Comparison of ENCODE assay signal across 16 cellular contexts in the genomic region with DNA sequence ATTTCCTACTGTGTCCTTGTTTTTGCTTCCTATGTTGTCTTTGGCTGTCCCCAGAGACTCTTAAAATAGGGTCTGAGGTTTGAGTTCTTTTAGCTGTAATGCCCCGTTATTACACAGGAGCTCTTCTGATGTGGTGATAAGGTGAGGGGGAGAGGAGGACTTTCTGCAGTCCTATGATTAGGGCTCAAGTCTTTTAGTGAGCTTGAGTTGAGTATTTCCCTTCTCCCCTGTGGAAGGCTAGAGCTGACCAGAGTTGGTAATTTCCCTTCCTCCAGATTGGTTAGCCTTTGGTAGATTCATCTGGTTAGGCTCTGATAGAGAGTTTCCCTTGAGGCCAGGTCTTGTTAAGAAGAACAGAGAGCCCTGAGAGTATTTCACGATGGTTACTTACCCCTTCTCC. TPM values are rescaled to one million over a fixed set of nuclear protein-coding genes. Genes with fewer than 3 reads are reported as not detected.
A peak's percentile ranks its signal among the peaks of the same experiment; 100 is the strongest.
DNase-seq lines count a peak whose midpoint lies in the region; ATAC-seq and TF ChIP-seq lines count a peak whose summit lies in the region.
"Had no signal": no experiment of that assay in that cellular context is flagged by ENCODE, and none has a peak within 500 bp of the region (broad histone marks: within the 10 kb centered on the region; RNA-seq: fewer than 3 reads in every experiment).

No MANE protein-coding gene starts in this region.

- no peak overlapping the region for H3K4me3 Mint-ChIP-seq in WTC11
- no peak overlapping the region for H3K4me3 Mint-ChIP-seq in glutamatergic neuron (ENCODE audit: unreplicated experiment)
- H3K4me3 Mint-ChIP-seq: activated CD8-positive, alpha-beta memory T cell treated with anti-CD3 and anti-CD28 coated beads, Interleukin-2, amount 10 ng/mL, durations not matched to agents 7 days and 5 days; endodermal cell; T-helper 2 cell treated with Interferon-gamma antibody and Interleukin-4, amounts not matched to agents 5 μg/mL and 100 μg/mL, for 36 hours had no signal

- H4K20me1 ChIP-seq in DOHH2 (ENCODE audit: control insufficient read depth, insufficient read depth, low read depth, low read length), result no peaks in the 10 kb centered on the region

- H3K4me3 ChIP-seq in ACC112 (ENCODE audit: low read depth, low read length) (0 out of 2 replicates have a peak overlapping the region, but pooled peaks have one; percentile 23), DOHH2 (ENCODE audit: low read length) (no peak overlapping the region)
- H3K4me3 ChIP-seq: Peyer's patch had no signal

- H3K4me1 ChIP-seq in ACC112 (ENCODE audit: control insufficient read depth, insufficient read depth, low read length, unreplicated experiment) (peaks cover 22% of the 10 kb centered on the region), DOHH2 (ENCODE audit: control insufficient read depth, low read length) (peaks cover 24% of the 10 kb centered on the region)

- TF ChIP-seq CTCF in DOHH2 (IDR thresholded peaks at IDR 0.05; ENCODE audit: low read depth, low read length, poor library complexity, severe bottlenecking), result no peak
- TF ChIP-seq CTCF in WTC11 (IDR thresholded peaks at IDR 0.05), result no peak
- TF ChIP-seq CTCF in glutamatergic neuron (IDR thresholded peaks at IDR 0.05; ENCODE audit: partially characterized antibody, unreplicated experiment), result no peak

- no peak for DNase-seq in WTC11 (ENCODE audit: low spot score)
- no peak for DNase-seq in glutamatergic neuron
- no peak for DNase-seq in AG08395 (ENCODE audit: low spot score)
- DNase-seq in activated CD8-positive, alpha-beta memory T cell treated with anti-CD3 and anti-CD28 coated beads, Interleukin-2, amount 50 U/mL, for 4 hours, result no peak
- DNase-seq in UCSD-AML1 (lab: John Stamatoyannopoulos, UW; ENCODE audit: unreplicated experiment), result no peak
- DNase-seq: activated CD8-positive, alpha-beta memory T cell treated with anti-CD3 and anti-CD28 coated beads, Interleukin-2, amount 10 ng/mL, durations not matched to agents 7 days and 5 days; endodermal cell; GF-D8; kidney glomerular epithelial cell; NCI-H1048; NCI-H446 treated with DMSO at 0.1 percent for 48 hours; Peyer's patch had no signal

- H3K27ac Mint-ChIP-seq in WTC11 (peak overlapping the region; percentile 11; the same call in 1 of the 2 replicates), glutamatergic neuron (ENCODE audit: unreplicated experiment) (peak overlapping the region; percentile 36)
- H3K27ac Mint-ChIP-seq: T-helper 2 cell treated with Interferon-gamma antibody and Interleukin-4, amounts not matched to agents 5 μg/mL and 100 μg/mL, for 36 hours had no signal

- ATAC-seq in WTC11 (no peak), HG03520 (IDR thresholded peaks at IDR 0.05; ENCODE audit: unreplicated experiment) (no peak)
- ATAC-seq: activated CD8-positive, alpha-beta memory T cell treated with anti-CD3 and anti-CD28 coated beads, Interleukin-2, amount 10 ng/mL, durations not matched to agents 7 days and 5 days had no signal

- CTCF ChIA-PET in WTC11 (lab: Charles Lee), result interaction anchor here (0.9 to 1.7 kb wide), 4 partner anchors 12 to 214 kb away, joined by 3 to 6 read pairs (median 4); no protein-coding TSS in a partner anchor

- H3K36me3 ChIP-seq in ACC112 (ENCODE audit: insufficient read depth, low read length) (0 out of 2 replicates have a peak, but pooled peaks cover 3% of the 10 kb centered on the region), DOHH2 (ENCODE audit: control insufficient read depth, low read length) (peaks cover 6% of the 10 kb centered on the region)
- H3K36me3 ChIP-seq: Peyer's patch had no signal

- H3K27me3 ChIP-seq in ACC112 (ENCODE audit: insufficient read depth, low read length) (no peaks in the 10 kb centered on the region), DOHH2 (ENCODE audit: control insufficient read depth, low read length) (no peaks in the 10 kb centered on the region)
- H3K27me3 ChIP-seq: Peyer's patch had no signal

- no peaks in the 10 kb centered on the region for H3F3A ChIP-seq in DOHH2 (ENCODE audit: control insufficient read depth, insufficient read depth)

- H3K36me3 Mint-ChIP-seq in WTC11 (peaks cover 6% of the 10 kb centered on the region; the same call in 1 of the 2 replicates), glutamatergic neuron (ENCODE audit: unreplicated experiment) (peaks cover 10% of the 10 kb centered on the region)

- H3K9me3 Mint-ChIP-seq in WTC11, result peaks cover 26% of the 10 kb centered on the region
- peaks cover 12% of the 10 kb centered on the region for H3K9me3 Mint-ChIP-seq in glutamatergic neuron (ENCODE audit: unreplicated experiment)
- H3K9me3 Mint-ChIP-seq: endodermal cell had no signal

- peaks cover 24% of the 10 kb centered on the region for H3K79me2 ChIP-seq in ACC112 (ENCODE audit: control insufficient read depth, insufficient read depth, low read length, unreplicated experiment)
- H3K79me2 ChIP-seq in DOHH2 (ENCODE audit: control insufficient read depth, low read length), result peaks cover 7% of the 10 kb centered on the region

- peak overlapping the region; percentile 20 for H3K4me2 ChIP-seq in DOHH2 (ENCODE audit: low read length)

- no peaks in the 10 kb centered on the region for H3K9me2 ChIP-seq in DOHH2 (replicated peaks; ENCODE audit: control insufficient read depth, low read length)

- H3K4me1 Mint-ChIP-seq in WTC11, result peaks cover 21% of the 10 kb centered on the region
- peaks cover 6% of the 10 kb centered on the region for H3K4me1 Mint-ChIP-seq in glutamatergic neuron (ENCODE audit: low read depth, unreplicated experiment)

- H3K27me3 Mint-ChIP-seq in WTC11 (ENCODE audit: low read depth), result no peaks in the 10 kb centered on the region
- H3K27me3 Mint-ChIP-seq in glutamatergic neuron (ENCODE audit: unreplicated experiment), result peaks cover 5% of the 10 kb centered on the region
- H3K27me3 Mint-ChIP-seq: activated CD8-positive, alpha-beta memory T cell treated with anti-CD3 and anti-CD28 coated beads, Interleukin-2, amount 10 ng/mL, durations not matched to agents 7 days and 5 days had no signal

- POLR2A ChIA-PET in WTC11 (lab: Charles Lee), result interaction anchor here (1.1 kb wide), 1 partner anchor 189 kb away, joined by 3 read pairs; no protein-coding TSS in a partner anchor

- peak overlapping the region; percentile 95 for H2AFZ ChIP-seq in ACC112 (ENCODE audit: low read length, unreplicated experiment)

- no peaks in the 10 kb centered on the region for H3K9me3 ChIP-seq in DOHH2 (ENCODE audit: control insufficient read depth, insufficient read depth, low read length)
- H3K9me3 ChIP-seq: Peyer's patch had no signal

- H3K27ac ChIP-seq in ACC112 (ENCODE audit: low read depth, low read length) (peak overlapping the region; percentile 31), DOHH2 (ENCODE audit: low read depth, low read length) (no peak overlapping the region)
- H3K27ac ChIP-seq: Peyer's patch had no signal

TF ChIP-seq in WTC11, 78 proteins besides CTCF, POLR2A, EP300 and RAD21 (continues in another document):
- TF ChIP-seq, protein P1, sequence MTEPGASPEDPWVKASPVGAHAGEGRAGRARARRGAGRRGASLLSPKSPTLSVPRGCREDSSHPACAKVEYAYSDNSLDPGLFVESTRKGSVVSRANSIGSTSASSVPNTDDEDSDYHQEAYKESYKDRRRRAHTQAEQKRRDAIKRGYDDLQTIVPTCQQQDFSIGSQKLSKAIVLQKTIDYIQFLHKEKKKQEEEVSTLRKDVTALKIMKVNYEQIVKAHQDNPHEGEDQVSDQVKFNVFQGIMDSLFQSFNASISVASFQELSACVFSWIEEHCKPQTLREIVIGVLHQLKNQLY (CRISPR knock-in tag; IDR thresholded peaks at IDR 0.05), result no peak
- TF ChIP-seq TP53 (CRISPR knock-in tag; IDR thresholded peaks at IDR 0.05) (no peak), ELF4 (CRISPR knock-in tag; IDR thresholded peaks at IDR 0.05; ENCODE audit: low read depth) (no peak), GRHL2 (CRISPR knock-in tag; IDR thresholded peaks at IDR 0.05; ENCODE audit: insufficient replicate concordance, severe bottlenecking) (no peak), GABPB1 (CRISPR knock-in tag; IDR thresholded peaks at IDR 0.05) (no peak)
- TF ChIP-seq, protein P2, sequence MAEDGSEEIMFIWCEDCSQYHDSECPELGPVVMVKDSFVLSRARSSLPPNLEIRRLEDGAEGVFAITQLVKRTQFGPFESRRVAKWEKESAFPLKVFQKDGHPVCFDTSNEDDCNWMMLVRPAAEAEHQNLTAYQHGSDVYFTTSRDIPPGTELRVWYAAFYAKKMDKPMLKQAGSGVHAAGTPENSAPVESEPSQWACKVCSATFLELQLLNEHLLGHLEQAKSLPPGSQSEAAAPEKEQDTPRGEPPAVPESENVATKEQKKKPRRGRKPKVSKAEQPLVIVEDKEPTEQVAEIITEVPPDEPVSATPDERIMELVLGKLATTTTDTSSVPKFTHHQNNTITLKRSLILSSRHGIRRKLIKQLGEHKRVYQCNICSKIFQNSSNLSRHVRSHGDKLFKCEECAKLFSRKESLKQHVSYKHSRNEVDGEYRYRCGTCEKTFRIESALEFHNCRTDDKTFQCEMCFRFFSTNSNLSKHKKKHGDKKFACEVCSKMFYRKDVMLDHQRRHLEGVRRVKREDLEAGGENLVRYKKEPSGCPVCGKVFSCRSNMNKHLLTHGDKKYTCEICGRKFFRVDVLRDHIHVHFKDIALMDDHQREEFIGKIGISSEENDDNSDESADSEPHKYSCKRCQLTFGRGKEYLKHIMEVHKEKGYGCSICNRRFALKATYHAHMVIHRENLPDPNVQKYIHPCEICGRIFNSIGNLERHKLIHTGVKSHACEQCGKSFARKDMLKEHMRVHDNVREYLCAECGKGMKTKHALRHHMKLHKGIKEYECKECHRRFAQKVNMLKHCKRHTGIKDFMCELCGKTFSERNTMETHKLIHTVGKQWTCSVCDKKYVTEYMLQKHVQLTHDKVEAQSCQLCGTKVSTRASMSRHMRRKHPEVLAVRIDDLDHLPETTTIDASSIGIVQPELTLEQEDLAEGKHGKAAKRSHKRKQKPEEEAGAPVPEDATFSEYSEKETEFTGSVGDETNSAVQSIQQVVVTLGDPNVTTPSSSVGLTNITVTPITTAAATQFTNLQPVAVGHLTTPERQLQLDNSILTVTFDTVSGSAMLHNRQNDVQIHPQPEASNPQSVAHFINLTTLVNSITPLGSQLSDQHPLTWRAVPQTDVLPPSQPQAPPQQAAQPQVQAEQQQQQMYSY (CRISPR knock-in tag; IDR thresholded peaks at IDR 0.05), result no peak
- TF ChIP-seq, protein P3, sequence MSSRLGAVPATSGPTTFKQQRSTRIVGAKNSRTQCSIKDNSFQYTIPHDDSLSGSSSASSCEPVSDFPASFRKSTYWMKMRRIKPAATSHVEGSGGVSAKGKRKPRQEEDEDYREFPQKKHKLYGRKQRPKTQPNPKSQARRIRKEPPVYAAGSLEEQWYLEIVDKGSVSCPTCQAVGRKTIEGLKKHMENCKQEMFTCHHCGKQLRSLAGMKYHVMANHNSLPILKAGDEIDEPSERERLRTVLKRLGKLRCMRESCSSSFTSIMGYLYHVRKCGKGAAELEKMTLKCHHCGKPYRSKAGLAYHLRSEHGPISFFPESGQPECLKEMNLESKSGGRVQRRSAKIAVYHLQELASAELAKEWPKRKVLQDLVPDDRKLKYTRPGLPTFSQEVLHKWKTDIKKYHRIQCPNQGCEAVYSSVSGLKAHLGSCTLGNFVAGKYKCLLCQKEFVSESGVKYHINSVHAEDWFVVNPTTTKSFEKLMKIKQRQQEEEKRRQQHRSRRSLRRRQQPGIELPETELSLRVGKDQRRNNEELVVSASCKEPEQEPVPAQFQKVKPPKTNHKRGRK (CRISPR knock-in tag; IDR thresholded peaks at IDR 0.05; ENCODE audit: borderline replicate concordance), result no peak

RNA-seq across cellular contexts. Expression of a gene that starts 4.3 kb away (rescaled TPM):
- total RNA-seq in WTC11 (2021) (146 to 165 TPM (median 153 TPM) in 3 replicates), glutamatergic neuron (ENCODE audit: unreplicated experiment) (145 TPM)
